Comparison of ENCODE assay signal across 1 cellular context in genomic region chr1:155950829-155951228, GRCh38.
TF ChIP-seq lines count a peak whose summit lies in the region.

No MANE protein-coding gene starts in this region.

TF ChIP-seq in HepG2, 621 proteins besides CTCF, POLR2A, EP300 and RAD21:
- TF ChIP-seq MTF2 (CRISPR knock-in tag; IDR thresholded peaks at IDR 0.05; ENCODE audit: borderline replicate concordance) (no peak), E2F5 (CRISPR knock-in tag; conservative IDR thresholded peaks at IDR 0.05) (no peak), RBFOX2 (IDR thresholded peaks at IDR 0.05; ENCODE audit: low read depth, low read length) (0 out of 2 replicates have a peak, but pooled peaks have one; percentile 37), TOPORS (CRISPR knock-in tag; IDR thresholded peaks at IDR 0.05) (no peak), MLLT10 (CRISPR knock-in tag; IDR thresholded peaks at IDR 0.05) (no peak), NRL (CRISPR knock-in tag; IDR thresholded peaks at IDR 0.05; ENCODE audit: borderline replicate concordance) (no peak), KDM1A (CRISPR knock-in tag; IDR thresholded peaks at IDR 0.05) (no peak), AGO2 (optimal IDR thresholded peaks at IDR 0.05; ENCODE audit: low read depth, low read length) (peak; percentile 68), MXD4 (CRISPR knock-in tag; IDR thresholded peaks at IDR 0.05) (no peak)
- TF ChIP-seq, protein P1, sequence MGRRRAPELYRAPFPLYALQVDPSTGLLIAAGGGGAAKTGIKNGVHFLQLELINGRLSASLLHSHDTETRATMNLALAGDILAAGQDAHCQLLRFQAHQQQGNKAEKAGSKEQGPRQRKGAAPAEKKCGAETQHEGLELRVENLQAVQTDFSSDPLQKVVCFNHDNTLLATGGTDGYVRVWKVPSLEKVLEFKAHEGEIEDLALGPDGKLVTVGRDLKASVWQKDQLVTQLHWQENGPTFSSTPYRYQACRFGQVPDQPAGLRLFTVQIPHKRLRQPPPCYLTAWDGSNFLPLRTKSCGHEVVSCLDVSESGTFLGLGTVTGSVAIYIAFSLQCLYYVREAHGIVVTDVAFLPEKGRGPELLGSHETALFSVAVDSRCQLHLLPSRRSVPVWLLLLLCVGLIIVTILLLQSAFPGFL (CRISPR knock-in tag; IDR thresholded peaks at IDR 0.05) = no peak
- TF ChIP-seq, protein P2, sequence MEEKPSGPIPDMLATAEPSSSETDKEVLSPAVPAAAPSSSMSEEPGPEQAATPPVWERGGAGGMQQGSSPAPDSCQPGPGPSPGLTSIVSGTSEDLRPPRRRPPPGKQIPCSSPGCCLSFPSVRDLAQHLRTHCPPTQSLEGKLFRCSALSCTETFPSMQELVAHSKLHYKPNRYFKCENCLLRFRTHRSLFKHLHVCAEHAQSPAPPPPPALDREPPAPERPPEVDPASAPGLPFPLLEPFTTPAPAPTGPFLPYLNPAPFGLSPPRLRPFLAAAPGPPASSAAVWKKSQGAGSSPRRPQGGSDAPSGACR (CRISPR knock-in tag; IDR thresholded peaks at IDR 0.05) = no peak
